In genomic region chr11:62788991-62789390, GRCh38 we compare ENCODE assay signal across 11 cellular contexts. TPM values are rescaled to one million over a fixed set of nuclear protein-coding genes. Genes with fewer than 3 reads are reported as not detected.
A peak's percentile ranks its signal among the peaks of the same experiment; 100 is the strongest.
DNase-seq lines count a peak whose midpoint lies in the region; ATAC-seq and TF ChIP-seq lines count a peak whose summit lies in the region.
"Had no signal": no experiment of that assay in that cellular context is flagged by ENCODE, and none has a peak within 500 bp of the region (broad histone marks: within the 10 kb centered on the region; RNA-seq: fewer than 3 reads in every experiment).

No MANE protein-coding gene starts in this region.

- TF ChIP-seq CTCF in NB4 (IDR thresholded peaks at IDR 0.05; ENCODE audit: low read depth, low read length) (no peak), brain (conservative IDR thresholded peaks at IDR 0.05) (no peak), osteocyte (IDR thresholded peaks at IDR 0.05) (no peak)

- peaks cover 44% of the 10 kb centered on the region for H3K4me1 Mint-ChIP-seq in T-helper 1 cell treated with Interleukin-12 subunit alpha and Interleukin-12 subunit beta and Interleukin-4 antibody, amounts not matched to agents 30 μg/mL and 1 μg/mL, for 36 hours (ENCODE audit: low read depth)
- peaks cover 62% of the 10 kb centered on the region for H3K4me1 Mint-ChIP-seq in brain
- peaks cover 51% of the 10 kb centered on the region for H3K4me1 Mint-ChIP-seq in osteocyte (ENCODE audit: unreplicated experiment)

- H3K9me3 Mint-ChIP-seq in T-helper 1 cell treated with Interleukin-12 subunit alpha and Interleukin-12 subunit beta and Interleukin-4 antibody, amounts not matched to agents 30 μg/mL and 1 μg/mL, for 36 hours = no peaks in the 10 kb centered on the region
- H3K9me3 Mint-ChIP-seq in brain = peaks cover 0 to 7% (median 0%) of the 10 kb centered on the region in 5 experiments
- H3K9me3 Mint-ChIP-seq in osteocyte (ENCODE audit: unreplicated experiment) = no peaks in the 10 kb centered on the region

- H3K27me3 Mint-ChIP-seq in T-helper 1 cell treated with Interleukin-12 subunit alpha and Interleukin-12 subunit beta and Interleukin-4 antibody, amounts not matched to agents 30 μg/mL and 1 μg/mL, for 36 hours (ENCODE audit: low read depth) = no peaks in the 10 kb centered on the region
- H3K27me3 Mint-ChIP-seq in brain (peaks cover 8% of the 10 kb centered on the region), osteocyte (ENCODE audit: unreplicated experiment) (no peaks in the 10 kb centered on the region)

- DNase-seq in T-helper 1 cell (no peak), NB4 (ENCODE audit: low read depth) (no peak), osteocyte (ENCODE audit: extremely low spot score, unreplicated experiment) (no peak), DMS 273 treated with DMSO at 0.1 percent for 48 hours (lab: John Stamatoyannopoulos, UW) (no peak)
- no peak for DNase-seq in activated effector memory CD4-positive, alpha-beta T cell treated with Interleukin-2 at 50 U/mL for 16 hours
- DNase-seq: amniotic stem cell, NCI-H1694, small intestine had no signal

- H3K27ac Mint-ChIP-seq in T-helper 1 cell treated with Interleukin-12 subunit alpha and Interleukin-12 subunit beta and Interleukin-4 antibody, amounts not matched to agents 30 μg/mL and 1 μg/mL, for 36 hours = peak overlapping the region; percentile 70
- H3K27ac Mint-ChIP-seq in brain (peak overlapping the region in 4 of 5 experiments; percentile 80 to 98 (median 95)), osteocyte (ENCODE audit: unreplicated experiment) (peak overlapping the region; percentile 41)

- ATAC-seq in GM18511 (IDR thresholded peaks at IDR 0.05; ENCODE audit: unreplicated experiment) = no peak

- H3K4me3 ChIP-seq in NB4 (ENCODE audit: low read depth, low read length) = peak overlapping the region; percentile 9

- peak overlapping the region; percentile 93 for H3K4me3 Mint-ChIP-seq in T-helper 1 cell treated with Interleukin-12 subunit alpha and Interleukin-12 subunit beta and Interleukin-4 antibody, amounts not matched to agents 30 μg/mL and 1 μg/mL, for 36 hours
- peak overlapping the region; percentile 90 to 94 (median 91) for H3K4me3 Mint-ChIP-seq in brain
- H3K4me3 Mint-ChIP-seq in osteocyte (ENCODE audit: unreplicated experiment) = peak overlapping the region; percentile 90

- H3K36me3 Mint-ChIP-seq in T-helper 1 cell treated with Interleukin-12 subunit alpha and Interleukin-12 subunit beta and Interleukin-4 antibody, amounts not matched to agents 30 μg/mL and 1 μg/mL, for 36 hours (ENCODE audit: low read depth) = peaks cover 39% of the 10 kb centered on the region
- peaks cover 23% of the 10 kb centered on the region for H3K36me3 Mint-ChIP-seq in brain
- H3K36me3 Mint-ChIP-seq in osteocyte (ENCODE audit: unreplicated experiment) = peaks cover 8% of the 10 kb centered on the region

- TF ChIP-seq POLR2A in NB4 (IDR thresholded peaks at IDR 0.05; ENCODE audit: extremely low read depth, insufficient read length) = no peak

RNA-seq across cellular contexts. Expression of gene TMEM179B, which starts 1.8 kb away (rescaled TPM):
- 87.7 TPM for polyA plus RNA-seq in brain (ENCODE audit: insufficient read depth, low read depth, low replicate concordance)
- 46.7 and 47.7 TPM in 2 replicates for total RNA-seq in osteocyte

RNA-seq across cellular contexts. Expression of gene TMEM223, which starts 2.8 kb away (rescaled TPM):
- polyA plus RNA-seq in brain (ENCODE audit: insufficient read depth, low read depth, low replicate concordance) = 22.3 TPM
- total RNA-seq in osteocyte = 14.5 and 15.2 TPM in 2 replicates

RNA-seq across cellular contexts. Expression of gene NXF1, which starts 16.2 kb away (rescaled TPM):
- polyA plus RNA-seq in brain (ENCODE audit: insufficient read depth, low read depth, low replicate concordance) = 59.1 TPM
- total RNA-seq in osteocyte = 92.4 and 97.5 TPM in 2 replicates

RNA-seq across cellular contexts. Expression of gene TAF6L, which starts 17.8 kb away (rescaled TPM):
- 28.5 TPM for polyA plus RNA-seq in brain (ENCODE audit: insufficient read depth, low read depth, low replicate concordance)
- total RNA-seq in osteocyte = 40.8 and 42.8 TPM in 2 replicates

RNA-seq across cellular contexts. Expression of gene POLR2G, which starts 27.6 kb away (rescaled TPM):
- polyA plus RNA-seq in brain (ENCODE audit: insufficient read depth, low read depth, low replicate concordance) = 203 TPM
- 83.7 and 98.6 TPM in 2 replicates for total RNA-seq in osteocyte

Comparison
In these comparisons a context has a peak if more than half of its experiments do, and no peak if none do; other contexts are left out.
1. H3K27ac Mint-ChIP-seq: peak in every context shown above with its lines; median percentile 95 in brain; 70 in T-helper 1 cell treated with Interleukin-12 subunit alpha and Interleukin-12 subunit beta and Interleukin-4 antibody, amounts not matched to agents 30 μg/mL and 1 μg/mL, for 36 hours; 41 in osteocyte.